Comparison of ENCODE assay signal across 2 cellular contexts in the genomic region with DNA sequence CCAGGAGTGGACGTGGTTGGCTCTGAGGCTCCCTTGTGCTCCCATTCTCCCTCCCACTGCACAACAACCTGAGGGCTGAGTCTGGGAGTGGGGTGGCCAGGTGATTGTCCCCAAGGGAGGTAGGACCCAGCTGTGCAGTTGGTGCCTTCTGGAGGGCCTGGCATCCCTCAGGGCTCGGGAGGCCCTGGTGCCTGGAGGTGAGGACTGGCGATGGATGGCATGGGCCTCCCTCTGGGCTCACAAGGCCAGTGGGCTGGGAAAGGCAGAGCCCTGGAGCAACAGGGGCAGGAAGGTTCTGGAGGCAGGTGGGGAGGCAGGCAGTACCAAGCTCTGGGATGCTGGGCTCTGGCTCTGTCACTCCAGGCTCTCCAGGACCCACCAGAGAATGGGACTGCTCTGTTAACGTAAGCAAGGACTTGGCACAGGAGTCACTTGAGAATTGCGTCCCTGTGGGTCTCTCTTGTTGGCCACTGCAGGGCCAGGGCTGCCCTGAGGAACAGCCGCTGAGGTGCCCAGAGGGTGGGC.
TF ChIP-seq lines count a peak whose summit lies in the region.

No MANE protein-coding gene starts in this region.

TF ChIP-seq in SK-N-SH, 30 proteins besides CTCF, POLR2A, EP300 and RAD21 (continued from another document):
- TF ChIP-seq, protein P1, sequence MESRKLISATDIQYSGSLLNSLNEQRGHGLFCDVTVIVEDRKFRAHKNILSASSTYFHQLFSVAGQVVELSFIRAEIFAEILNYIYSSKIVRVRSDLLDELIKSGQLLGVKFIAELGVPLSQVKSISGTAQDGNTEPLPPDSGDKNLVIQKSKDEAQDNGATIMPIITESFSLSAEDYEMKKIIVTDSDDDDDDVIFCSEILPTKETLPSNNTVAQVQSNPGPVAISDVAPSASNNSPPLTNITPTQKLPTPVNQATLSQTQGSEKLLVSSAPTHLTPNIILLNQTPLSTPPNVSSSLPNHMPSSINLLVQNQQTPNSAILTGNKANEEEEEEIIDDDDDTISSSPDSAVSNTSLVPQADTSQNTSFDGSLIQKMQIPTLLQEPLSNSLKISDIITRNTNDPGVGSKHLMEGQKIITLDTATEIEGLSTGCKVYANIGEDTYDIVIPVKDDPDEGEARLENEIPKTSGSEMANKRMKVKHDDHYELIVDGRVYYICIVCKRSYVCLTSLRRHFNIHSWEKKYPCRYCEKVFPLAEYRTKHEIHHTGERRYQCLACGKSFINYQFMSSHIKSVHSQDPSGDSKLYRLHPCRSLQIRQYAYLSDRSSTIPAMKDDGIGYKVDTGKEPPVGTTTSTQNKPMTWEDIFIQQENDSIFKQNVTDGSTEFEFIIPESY (IDR thresholded peaks at IDR 0.05; ENCODE audit: borderline replicate concordance, low read depth) = no peak
- TF ChIP-seq NRF1 (IDR thresholded peaks at IDR 0.05; ENCODE audit: low read depth, low read length) (no peak), GATA2 (CRISPR knock-in tag; IDR thresholded peaks at IDR 0.05) (no peak), JUND (IDR thresholded peaks at IDR 0.05) (no peak), RCOR1 (IDR thresholded peaks at IDR 0.05; ENCODE audit: low read length) (no peak), TEAD4 (IDR thresholded peaks at IDR 0.05; ENCODE audit: borderline replicate concordance, insufficient read depth) (no peak), MXI1 (IDR thresholded peaks at IDR 0.05; ENCODE audit: low read depth, low read length) (no peak), SIN3A (IDR thresholded peaks at IDR 0.05; ENCODE audit: borderline replicate concordance, low read depth, low read length) (no peak), RXRA (IDR thresholded peaks at IDR 0.05; ENCODE audit: borderline replicate concordance, low read depth) (no peak), FOXM1 (IDR thresholded peaks at IDR 0.05; ENCODE audit: low read depth) (no peak), SMC3 (IDR thresholded peaks at IDR 0.05; ENCODE audit: low read depth, low read length) (no peak)
- TF ChIP-seq, protein P2, sequence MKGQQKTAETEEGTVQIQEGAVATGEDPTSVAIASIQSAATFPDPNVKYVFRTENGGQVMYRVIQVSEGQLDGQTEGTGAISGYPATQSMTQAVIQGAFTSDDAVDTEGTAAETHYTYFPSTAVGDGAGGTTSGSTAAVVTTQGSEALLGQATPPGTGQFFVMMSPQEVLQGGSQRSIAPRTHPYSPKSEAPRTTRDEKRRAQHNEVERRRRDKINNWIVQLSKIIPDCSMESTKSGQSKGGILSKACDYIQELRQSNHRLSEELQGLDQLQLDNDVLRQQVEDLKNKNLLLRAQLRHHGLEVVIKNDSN (IDR thresholded peaks at IDR 0.05; ENCODE audit: borderline replicate concordance, low read depth) = no peak
- TF ChIP-seq, protein P3, sequence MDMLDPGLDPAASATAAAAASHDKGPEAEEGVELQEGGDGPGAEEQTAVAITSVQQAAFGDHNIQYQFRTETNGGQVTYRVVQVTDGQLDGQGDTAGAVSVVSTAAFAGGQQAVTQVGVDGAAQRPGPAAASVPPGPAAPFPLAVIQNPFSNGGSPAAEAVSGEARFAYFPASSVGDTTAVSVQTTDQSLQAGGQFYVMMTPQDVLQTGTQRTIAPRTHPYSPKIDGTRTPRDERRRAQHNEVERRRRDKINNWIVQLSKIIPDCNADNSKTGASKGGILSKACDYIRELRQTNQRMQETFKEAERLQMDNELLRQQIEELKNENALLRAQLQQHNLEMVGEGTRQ (IDR thresholded peaks at IDR 0.05; ENCODE audit: borderline replicate concordance, low read depth, low read length) = no peak
- TF ChIP-seq, protein P4, sequence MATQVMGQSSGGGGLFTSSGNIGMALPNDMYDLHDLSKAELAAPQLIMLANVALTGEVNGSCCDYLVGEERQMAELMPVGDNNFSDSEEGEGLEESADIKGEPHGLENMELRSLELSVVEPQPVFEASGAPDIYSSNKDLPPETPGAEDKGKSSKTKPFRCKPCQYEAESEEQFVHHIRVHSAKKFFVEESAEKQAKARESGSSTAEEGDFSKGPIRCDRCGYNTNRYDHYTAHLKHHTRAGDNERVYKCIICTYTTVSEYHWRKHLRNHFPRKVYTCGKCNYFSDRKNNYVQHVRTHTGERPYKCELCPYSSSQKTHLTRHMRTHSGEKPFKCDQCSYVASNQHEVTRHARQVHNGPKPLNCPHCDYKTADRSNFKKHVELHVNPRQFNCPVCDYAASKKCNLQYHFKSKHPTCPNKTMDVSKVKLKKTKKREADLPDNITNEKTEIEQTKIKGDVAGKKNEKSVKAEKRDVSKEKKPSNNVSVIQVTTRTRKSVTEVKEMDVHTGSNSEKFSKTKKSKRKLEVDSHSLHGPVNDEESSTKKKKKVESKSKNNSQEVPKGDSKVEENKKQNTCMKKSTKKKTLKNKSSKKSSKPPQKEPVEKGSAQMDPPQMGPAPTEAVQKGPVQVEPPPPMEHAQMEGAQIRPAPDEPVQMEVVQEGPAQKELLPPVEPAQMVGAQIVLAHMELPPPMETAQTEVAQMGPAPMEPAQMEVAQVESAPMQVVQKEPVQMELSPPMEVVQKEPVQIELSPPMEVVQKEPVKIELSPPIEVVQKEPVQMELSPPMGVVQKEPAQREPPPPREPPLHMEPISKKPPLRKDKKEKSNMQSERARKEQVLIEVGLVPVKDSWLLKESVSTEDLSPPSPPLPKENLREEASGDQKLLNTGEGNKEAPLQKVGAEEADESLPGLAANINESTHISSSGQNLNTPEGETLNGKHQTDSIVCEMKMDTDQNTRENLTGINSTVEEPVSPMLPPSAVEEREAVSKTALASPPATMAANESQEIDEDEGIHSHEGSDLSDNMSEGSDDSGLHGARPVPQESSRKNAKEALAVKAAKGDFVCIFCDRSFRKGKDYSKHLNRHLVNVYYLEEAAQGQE (IDR thresholded peaks at IDR 0.05; ENCODE audit: low read depth, low read length) = no peak

TF ChIP-seq in SK-N-SH treated with all-trans-retinoic acid at 6 μM for 48 hours, 23 proteins besides CTCF, POLR2A, EP300 and RAD21 (continued from another document):
- TF ChIP-seq, protein P5, sequence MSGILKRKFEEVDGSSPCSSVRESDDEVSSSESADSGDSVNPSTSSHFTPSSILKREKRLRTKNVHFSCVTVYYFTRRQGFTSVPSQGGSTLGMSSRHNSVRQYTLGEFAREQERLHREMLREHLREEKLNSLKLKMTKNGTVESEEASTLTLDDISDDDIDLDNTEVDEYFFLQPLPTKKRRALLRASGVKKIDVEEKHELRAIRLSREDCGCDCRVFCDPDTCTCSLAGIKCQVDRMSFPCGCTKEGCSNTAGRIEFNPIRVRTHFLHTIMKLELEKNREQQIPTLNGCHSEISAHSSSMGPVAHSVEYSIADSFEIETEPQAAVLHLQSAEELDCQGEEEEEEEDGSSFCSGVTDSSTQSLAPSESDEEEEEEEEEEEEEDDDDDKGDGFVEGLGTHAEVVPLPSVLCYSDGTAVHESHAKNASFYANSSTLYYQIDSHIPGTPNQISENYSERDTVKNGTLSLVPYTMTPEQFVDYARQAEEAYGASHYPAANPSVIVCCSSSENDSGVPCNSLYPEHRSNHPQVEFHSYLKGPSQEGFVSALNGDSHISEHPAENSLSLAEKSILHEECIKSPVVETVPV (CRISPR knock-in tag; IDR thresholded peaks at IDR 0.05) = no peak
- TF ChIP-seq, protein P6, sequence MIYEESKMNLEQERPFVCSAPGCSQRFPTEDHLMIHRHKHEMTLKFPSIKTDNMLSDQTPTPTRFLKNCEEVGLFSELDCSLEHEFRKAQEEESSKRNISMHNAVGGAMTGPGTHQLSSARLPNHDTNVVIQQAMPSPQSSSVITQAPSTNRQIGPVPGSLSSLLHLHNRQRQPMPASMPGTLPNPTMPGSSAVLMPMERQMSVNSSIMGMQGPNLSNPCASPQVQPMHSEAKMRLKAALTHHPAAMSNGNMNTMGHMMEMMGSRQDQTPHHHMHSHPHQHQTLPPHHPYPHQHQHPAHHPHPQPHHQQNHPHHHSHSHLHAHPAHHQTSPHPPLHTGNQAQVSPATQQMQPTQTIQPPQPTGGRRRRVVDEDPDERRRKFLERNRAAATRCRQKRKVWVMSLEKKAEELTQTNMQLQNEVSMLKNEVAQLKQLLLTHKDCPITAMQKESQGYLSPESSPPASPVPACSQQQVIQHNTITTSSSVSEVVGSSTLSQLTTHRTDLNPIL (CRISPR knock-in tag; IDR thresholded peaks at IDR 0.05; ENCODE audit: low read depth) = no peak
- no peak for TF ChIP-seq GLIS3 (CRISPR knock-in tag; IDR thresholded peaks at IDR 0.05)
- TF ChIP-seq ESRRG (CRISPR knock-in tag; IDR thresholded peaks at IDR 0.05) = no peak
- no peak for TF ChIP-seq TCF4 (CRISPR knock-in tag; IDR thresholded peaks at IDR 0.05; ENCODE audit: borderline replicate concordance)
- TF ChIP-seq SNAI2 (CRISPR knock-in tag; IDR thresholded peaks at IDR 0.05) = no peak
- TF ChIP-seq, protein P7, sequence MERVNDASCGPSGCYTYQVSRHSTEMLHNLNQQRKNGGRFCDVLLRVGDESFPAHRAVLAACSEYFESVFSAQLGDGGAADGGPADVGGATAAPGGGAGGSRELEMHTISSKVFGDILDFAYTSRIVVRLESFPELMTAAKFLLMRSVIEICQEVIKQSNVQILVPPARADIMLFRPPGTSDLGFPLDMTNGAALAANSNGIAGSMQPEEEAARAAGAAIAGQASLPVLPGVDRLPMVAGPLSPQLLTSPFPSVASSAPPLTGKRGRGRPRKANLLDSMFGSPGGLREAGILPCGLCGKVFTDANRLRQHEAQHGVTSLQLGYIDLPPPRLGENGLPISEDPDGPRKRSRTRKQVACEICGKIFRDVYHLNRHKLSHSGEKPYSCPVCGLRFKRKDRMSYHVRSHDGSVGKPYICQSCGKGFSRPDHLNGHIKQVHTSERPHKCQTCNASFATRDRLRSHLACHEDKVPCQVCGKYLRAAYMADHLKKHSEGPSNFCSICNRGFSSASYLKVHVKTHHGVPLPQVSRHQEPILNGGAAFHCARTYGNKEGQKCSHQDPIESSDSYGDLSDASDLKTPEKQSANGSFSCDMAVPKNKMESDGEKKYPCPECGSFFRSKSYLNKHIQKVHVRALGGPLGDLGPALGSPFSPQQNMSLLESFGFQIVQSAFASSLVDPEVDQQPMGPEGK (CRISPR knock-in tag; IDR thresholded peaks at IDR 0.05; ENCODE audit: borderline replicate concordance) = no peak
- no peak for TF ChIP-seq ZC3H10 (CRISPR knock-in tag; IDR thresholded peaks at IDR 0.05)
- no peak for TF ChIP-seq PPARA (CRISPR knock-in tag; IDR thresholded peaks at IDR 0.05; ENCODE audit: borderline replicate concordance)
- no peak for TF ChIP-seq RARB (CRISPR knock-in tag; IDR thresholded peaks at IDR 0.05)
- TF ChIP-seq ZNF8 (CRISPR knock-in tag; IDR thresholded peaks at IDR 0.05) = no peak
- TF ChIP-seq ZNF565 (CRISPR knock-in tag; conservative IDR thresholded peaks at IDR 0.05; ENCODE audit: low read depth) = no peak
